ENCODE assay signal across 11 cellular contexts in genomic region chr18:43882358-43882757, GRCh38.
"Had no signal": no experiment of that assay in that cellular context is flagged by ENCODE, and none has a peak within 500 bp of the region (broad histone marks: within the 10 kb centered on the region; RNA-seq: fewer than 3 reads in every experiment).

No MANE protein-coding gene starts in this region.

- H3K4me1 ChIP-seq: left lung, parathyroid adenoma, upper lobe of left lung had no signal

- H3K4me3 ChIP-seq: left lung, upper lobe of left lung had no signal

- H2AFZ ChIP-seq: parathyroid adenoma had no signal

- H3K9ac ChIP-seq: parathyroid adenoma had no signal

- H3K27ac ChIP-seq: left lung, parathyroid adenoma, upper lobe of left lung had no signal

- DNase-seq: activated CD4-positive, alpha-beta T cell treated with anti-CD3 and anti-CD28 coated beads, Interleukin-2, amount 10 ng/mL, durations not matched to agents 24 days and 14 days; activated naive CD4-positive, alpha-beta T cell treated with anti-CD3 and anti-CD28 coated beads for 36 hours; erythroblast; glutamatergic neuron; islet precursor cell; mesendoderm; stimulated activated CD4-positive, alpha-beta T cell treated with anti-CD3 and anti-CD28 coated beads, Interleukin-1b, Interleukin-23, amount 100 ng/mL, for 48 hours; stimulated activated naive B cell treated with anti-CD40 and anti-IgM and Interleukin-4, amounts not matched to agents 10 μg/mL and 1 μg/mL and 100 μg/mL, for 72 hours; upper lobe of left lung had no signal

- H3K36me3 ChIP-seq: left lung, upper lobe of left lung had no signal

- H3K9me3 ChIP-seq: left lung, upper lobe of left lung had no signal

- H3K27me3 ChIP-seq: left lung, upper lobe of left lung had no signal
